21 cellular contexts compared by ENCODE assay signal in genomic region chr16:74951676-74952075, GRCh38.
"Had no signal": no experiment of that assay in that cellular context is flagged by ENCODE, and none has a peak within 500 bp of the region (broad histone marks: within the 10 kb centered on the region; RNA-seq: fewer than 3 reads in every experiment).

No MANE protein-coding gene starts in this region.

- H3K27me3 ChIP-seq: colonic mucosa, foreskin keratinocyte, right atrium auricular region had no signal

- ATAC-seq: foreskin keratinocyte; left cardiac atrium; naive thymus-derived CD4-positive, alpha-beta T cell; stimulated activated memory B cell treated with anti-CD40 and anti-IgM and Interleukin-4, amounts not matched to agents 10 μg/mL and 1 μg/mL and 100 μg/mL, for 72 hours had no signal

- H3K9me3 Mint-ChIP-seq: immature natural killer cell; naive thymus-derived CD4-positive, alpha-beta T cell; neural crest cell; stimulated activated memory B cell treated with anti-CD40 and anti-IgM and Interleukin-4, amounts not matched to agents 10 μg/mL and 1 μg/mL and 100 μg/mL, for 72 hours; stimulated activated naive CD8-positive, alpha-beta T cell treated with anti-CD3 and anti-CD28 coated beads, Interleukin-15, Interleukin-2, amounts not matched to agents 100 ng/mL and 50 ng/mL, for 24 hours had no signal

- H3K4me3 Mint-ChIP-seq: immature natural killer cell; naive thymus-derived CD4-positive, alpha-beta T cell; neural crest cell; stimulated activated memory B cell treated with anti-CD40 and anti-IgM and Interleukin-4, amounts not matched to agents 10 μg/mL and 1 μg/mL and 100 μg/mL, for 72 hours; stimulated activated naive CD8-positive, alpha-beta T cell treated with anti-CD3 and anti-CD28 coated beads, Interleukin-15, Interleukin-2, amounts not matched to agents 100 ng/mL and 50 ng/mL, for 24 hours had no signal

- DNase-seq: cerebellar nuclear complex; colonic mucosa; dermis blood vessel endothelial cell; erythroblast; foreskin keratinocyte; immature natural killer cell; left cardiac atrium; mesendoderm; naive thymus-derived CD4-positive, alpha-beta T cell; posterior cingulate gyrus; stimulated activated CD4-positive, alpha-beta T cell treated with anti-CD3 and anti-CD28 coated beads, Interleukin-15, amount 100 ng/mL, for 24 hours; stimulated activated CD4-positive, alpha-beta T cell treated with anti-CD3 and anti-CD28 coated beads, Interleukin-1b, Interleukin-23, amount 100 ng/mL, for 48 hours; stimulated activated CD4-positive, alpha-beta T cell treated with anti-CD3 and anti-CD28 coated beads, Interleukin-4, amount 100 ng/mL, for 24 hours; substantia nigra; trophoblast cell had no signal

- H3K36me3 ChIP-seq: colonic mucosa had no signal

- H3K27me3 Mint-ChIP-seq: naive thymus-derived CD4-positive, alpha-beta T cell; stimulated activated memory B cell treated with anti-CD40 and anti-IgM and Interleukin-4, amounts not matched to agents 10 μg/mL and 1 μg/mL and 100 μg/mL, for 72 hours; stimulated activated naive CD8-positive, alpha-beta T cell treated with anti-CD3 and anti-CD28 coated beads, Interleukin-15, Interleukin-2, amounts not matched to agents 100 ng/mL and 50 ng/mL, for 24 hours had no signal

- H3K4me1 Mint-ChIP-seq: immature natural killer cell; stimulated activated memory B cell treated with anti-CD40 and anti-IgM and Interleukin-4, amounts not matched to agents 10 μg/mL and 1 μg/mL and 100 μg/mL, for 72 hours had no signal

- H3K27ac Mint-ChIP-seq: immature natural killer cell; stimulated activated memory B cell treated with anti-CD40 and anti-IgM and Interleukin-4, amounts not matched to agents 10 μg/mL and 1 μg/mL and 100 μg/mL, for 72 hours; stimulated activated naive CD8-positive, alpha-beta T cell treated with anti-CD3 and anti-CD28 coated beads, Interleukin-15, Interleukin-2, amounts not matched to agents 100 ng/mL and 50 ng/mL, for 24 hours had no signal

- H3K27ac ChIP-seq: colonic mucosa, foreskin keratinocyte, right atrium auricular region, thoracic aorta had no signal

- H3K9me3 ChIP-seq: colonic mucosa, right atrium auricular region, thoracic aorta had no signal

- H3K4me1 ChIP-seq: colonic mucosa, foreskin keratinocyte, right atrium auricular region had no signal

- H3K4me3 ChIP-seq: colonic mucosa, right atrium auricular region, smooth muscle cell, thoracic aorta had no signal
